In genomic region chr2:150023044-150023443, GRCh38 we compare ENCODE assay signal across 1 cellular context.
TF ChIP-seq lines count a peak whose summit lies in the region.

No MANE protein-coding gene starts in this region.

TF ChIP-seq in GM12878, 131 proteins besides CTCF, POLR2A, EP300 and RAD21 (continued from another document):
- no peak for TF ChIP-seq ZNF592 (IDR thresholded peaks at IDR 0.05)
- TF ChIP-seq TBL1XR1 (IDR thresholded peaks at IDR 0.05; ENCODE audit: low read depth, low read length): no peak
- no peak for TF ChIP-seq HSF1 (IDR thresholded peaks at IDR 0.05; ENCODE audit: low read depth, low read length)
